Comparison of ENCODE assay signal across 20 cellular contexts in genomic region chr5:67814569-67815311, GRCh38.
A peak's percentile ranks its signal among the peaks of the same experiment; 100 is the strongest.
DNase-seq lines count a peak whose midpoint lies in the region; ATAC-seq, FAIRE-seq and TF ChIP-seq lines count a peak whose summit lies in the region.
"Had no signal": no experiment of that assay in that cellular context is flagged by ENCODE, and none has a peak within 500 bp of the region (broad histone marks: within the 10 kb centered on the region; RNA-seq: fewer than 3 reads in every experiment).

No MANE protein-coding gene starts in this region.

- TF ChIP-seq POLR2A in K562 (conservative IDR thresholded peaks at IDR 0.05) (no peak), testis (IDR thresholded peaks at IDR 0.05) (no peak)

- H3K4me3 ChIP-seq in Loucy (ENCODE audit: low read length, poor library complexity, severe bottlenecking) (no peak overlapping the region), K562 (no peak overlapping the region), testis (no peak overlapping the region)
- H3K4me3 ChIP-seq: esophagus squamous epithelium, upper lobe of left lung had no signal

- intact Hi-C loops in K562 (cut with micrococcal nuclease) (no loop called here), testis (cut with DNase I; ENCODE audit: low total_unique reads) (no loop called here)

- peak overlapping the region; percentile 14 for H3K4me2 ChIP-seq in Loucy (ENCODE audit: low read depth, low read length, poor library complexity, severe bottlenecking)
- H3K4me2 ChIP-seq in K562 (ENCODE audit: insufficient read depth, low read length) = peak overlapping the region; percentile 59

- H3K9me1 ChIP-seq in K562 (ENCODE audit: control insufficient read depth, insufficient read depth, low read length) = no peaks in the 10 kb centered on the region

- H3K27ac ChIP-seq in K562 (ENCODE audit: extremely low read depth, low read depth, low read length) (peak overlapping the region; percentile 79), testis (peak overlapping the region; percentile 52 to 70)
- H3K27ac ChIP-seq: upper lobe of left lung had no signal

- in situ Hi-C loops in K562 (cut with MboI) = no loop called here

- H3K36me3 ChIP-seq in Loucy (ENCODE audit: insufficient read depth, low read length) (no peaks in the 10 kb centered on the region), K562 (ENCODE audit: control insufficient read depth, insufficient read depth, low read length) (no peaks in the 10 kb centered on the region), testis (ENCODE audit: low read depth, missing control alignments) (no peaks in the 10 kb centered on the region)
- H3K36me3 ChIP-seq: esophagus squamous epithelium, upper lobe of left lung had no signal

- no peak overlapping the region for H3K9ac ChIP-seq in Loucy (ENCODE audit: low read depth, low read length, poor library complexity, severe bottlenecking)
- H3K9ac ChIP-seq in K562 (ENCODE audit: insufficient read depth in 1 of 2, low read depth in 2 of 2, low read length in 2 of 2) = peak overlapping the region in 1 of 2 experiments; percentile 32; a peak in 1 of 4 replicates

- H4K20me1 ChIP-seq in Loucy (ENCODE audit: insufficient read depth, low read length, poor library complexity, severe bottlenecking) = no peaks in the 10 kb centered on the region
- no peaks in the 10 kb centered on the region for H4K20me1 ChIP-seq in K562 (replicated peaks; ENCODE audit: control insufficient read depth, insufficient read depth, low read length)

- H3K79me2 ChIP-seq in Loucy (ENCODE audit: insufficient read depth, low read length) (no peaks in the 10 kb centered on the region), K562 (ENCODE audit: control insufficient read depth, insufficient read depth, low read length) (peaks cover 24% of the 10 kb centered on the region; the same call in 2 of the 3 replicates)

- DNase-seq in K562 (ENCODE audit: extremely low read depth in 1 of 4, low spot score in 3 of 4) (no peak), testis (no peak), cerebellum (ENCODE audit: low spot score) (no peak), RCC 7860 (ENCODE audit: low spot score) (no peak)
- no peak for DNase-seq in activated CD4-positive, alpha-beta T cell treated with anti-CD3 and anti-CD28 coated beads for 48 hours
- DNase-seq: activated naive CD4-positive, alpha-beta T cell; amygdala; central memory CD4-positive, alpha-beta T cell; effector memory CD4-positive, alpha-beta T cell; esophagus squamous epithelium; glutamatergic neuron; HCEC 1CT; naive thymus-derived CD4-positive, alpha-beta T cell; NCI-H1105; NCI-H524 treated with DMSO at 0.1 percent for 48 hours; stimulated activated naive CD4-positive, alpha-beta T cell; upper lobe of left lung had no signal

- BruUV-seq in K562 (replicated peaks; lab: Mats Ljungman, UMichigan) = no TSS peak

- peak overlapping the region; percentile 65 for H2AFZ ChIP-seq in Loucy (ENCODE audit: low read length)
- no peak overlapping the region; the same call in 1 of the 2 replicates for H2AFZ ChIP-seq in K562 (ENCODE audit: low read depth, low read length)

- no peaks in the 10 kb centered on the region for H3K9me3 ChIP-seq in Loucy (ENCODE audit: insufficient read depth, low read depth, low read length)
- no peaks in the 10 kb centered on the region for H3K9me3 ChIP-seq in K562 (replicated peaks; ENCODE audit: control insufficient read depth, insufficient read depth, low read depth, low read length)
- H3K9me3 ChIP-seq in testis = no peaks in the 10 kb centered on the region
- H3K9me3 ChIP-seq: esophagus squamous epithelium, upper lobe of left lung had no signal

- POLR2A ChIA-PET in K562 (lab: Yijun Ruan, JAX) = no interaction called here

- TF ChIP-seq CTCF in Loucy (conservative IDR thresholded peaks at IDR 0.05; ENCODE audit: low read length) = no peak
- TF ChIP-seq CTCF in K562 (IDR thresholded peaks at IDR 0.05 in 2 of 3, conservative IDR thresholded peaks at IDR 0.05 in 1 of 3; ENCODE audit: insufficient read depth in 2 of 3, low read depth in 1 of 3, low read length in 3 of 3) = no peak
- TF ChIP-seq CTCF in testis (IDR thresholded peaks at IDR 0.05) = no peak

- CTCF ChIA-PET in K562 (lab: Yijun Ruan, JAX; ENCODE audit: low intra/inter-chr PET ratio) = no interaction called here

- H3K9me2 ChIP-seq in Loucy (replicated peaks; ENCODE audit: low read depth, low read length) = no peaks in the 10 kb centered on the region

- no peaks in the 10 kb centered on the region for H3F3A ChIP-seq in Loucy (ENCODE audit: low read depth)

- TF ChIP-seq EP300 in K562 (IDR thresholded peaks at IDR 0.05; ENCODE audit: low read length) = no peak

- no peaks in the 10 kb centered on the region for H3K27me3 ChIP-seq in Loucy (ENCODE audit: insufficient read depth, low read length, poor library complexity, severe bottlenecking)
- H3K27me3 ChIP-seq in K562 (ENCODE audit: control insufficient read depth in 2 of 2, insufficient read depth in 2 of 2, low read length in 2 of 2) = no peaks in the 10 kb centered on the region
- H3K27me3 ChIP-seq in testis = no peaks in the 10 kb centered on the region
- H3K27me3 ChIP-seq: esophagus squamous epithelium, upper lobe of left lung had no signal

- peak; percentile 78 for ATAC-seq in GM21515 (IDR thresholded peaks at IDR 0.05; ENCODE audit: unreplicated experiment)
- no peak for ATAC-seq in K562
- ATAC-seq in GM19397 (IDR thresholded peaks at IDR 0.05; ENCODE audit: unreplicated experiment) = no peak
- ATAC-seq: naive thymus-derived CD4-positive, alpha-beta T cell had no signal

- FAIRE-seq in K562 (lab: Jason Lieb, UNC) (no peak), RCC 7860 (lab: Jason Lieb, UNC) (no peak)

- no peak for TF ChIP-seq RAD21 in K562 (CRISPR knock-in tag; conservative IDR thresholded peaks at IDR 0.05 in 1 of 2, IDR thresholded peaks at IDR 0.05 in 1 of 2)

- WGBS in K562 (ENCODE audit: insufficient coverage, low coverage, missing lambda C conversion rate) = 0% methylated on average over 3 of the region's 3 CpGs
- WGBS in testis, 2 donors = 53 to 54% methylated on average over 3 of the region's 3 CpGs

- H3K4me1 ChIP-seq in Loucy (ENCODE audit: insufficient read depth, low read length, poor library complexity, severe bottlenecking) = peaks cover 16% of the 10 kb centered on the region
- peaks cover 0 to 10% of the 10 kb centered on the region in 2 experiments; a peak in 2 of 5 replicates for H3K4me1 ChIP-seq in K562 (replicated peaks in 1 of 2; ENCODE audit: control insufficient read depth in 2 of 2, insufficient read depth in 2 of 2, low read length in 2 of 2)
- H3K4me1 ChIP-seq in testis = peaks cover 33% of the 10 kb centered on the region
- H3K4me1 ChIP-seq: upper lobe of left lung had no signal

TF ChIP-seq in K562, 482 proteins besides CTCF, POLR2A, EP300 and RAD21:
- TF ChIP-seq, protein P1, sequence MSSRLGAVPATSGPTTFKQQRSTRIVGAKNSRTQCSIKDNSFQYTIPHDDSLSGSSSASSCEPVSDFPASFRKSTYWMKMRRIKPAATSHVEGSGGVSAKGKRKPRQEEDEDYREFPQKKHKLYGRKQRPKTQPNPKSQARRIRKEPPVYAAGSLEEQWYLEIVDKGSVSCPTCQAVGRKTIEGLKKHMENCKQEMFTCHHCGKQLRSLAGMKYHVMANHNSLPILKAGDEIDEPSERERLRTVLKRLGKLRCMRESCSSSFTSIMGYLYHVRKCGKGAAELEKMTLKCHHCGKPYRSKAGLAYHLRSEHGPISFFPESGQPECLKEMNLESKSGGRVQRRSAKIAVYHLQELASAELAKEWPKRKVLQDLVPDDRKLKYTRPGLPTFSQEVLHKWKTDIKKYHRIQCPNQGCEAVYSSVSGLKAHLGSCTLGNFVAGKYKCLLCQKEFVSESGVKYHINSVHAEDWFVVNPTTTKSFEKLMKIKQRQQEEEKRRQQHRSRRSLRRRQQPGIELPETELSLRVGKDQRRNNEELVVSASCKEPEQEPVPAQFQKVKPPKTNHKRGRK (tag; IDR thresholded peaks at IDR 0.05) = 0 out of 2 replicates have a peak, but pooled peaks have one; percentile 6
- TF ChIP-seq NFYB (IDR thresholded peaks at IDR 0.05; ENCODE audit: extremely low read depth, insufficient read length) (no peak), SIN3A (IDR thresholded peaks at IDR 0.05; ENCODE audit: borderline replicate concordance in 2 of 2, control insufficient read depth in 1 of 2, low read depth in 2 of 2, low read length in 2 of 2) (no peak), GMEB1 (CRISPR knock-in tag; IDR thresholded peaks at IDR 0.05) (no peak), PCBP2 (IDR thresholded peaks at IDR 0.05; ENCODE audit: low read depth, low read length, poor library complexity, severe bottlenecking) (no peak), BDP1 (IDR thresholded peaks at IDR 0.05; ENCODE audit: insufficient read depth, insufficient read length) (no peak), GTF2B (IDR thresholded peaks at IDR 0.05; ENCODE audit: extremely low read depth, insufficient read length) (no peak)
